10 cellular contexts compared by ENCODE assay signal in genomic region chr17:60749708-60750107, GRCh38.
"Had no signal": no experiment of that assay in that cellular context is flagged by ENCODE, and none has a peak within 500 bp of the region (broad histone marks: within the 10 kb centered on the region; RNA-seq: fewer than 3 reads in every experiment).

No MANE protein-coding gene starts in this region.

- ATAC-seq: GM23338, HCT116 had no signal

- H3K4me2 ChIP-seq: GM23338 had no signal

- DNase-seq: GM23248, GOT3, H7, H9, HCEC 1CT, HFFc6 had no signal

- H3K9ac ChIP-seq: GM23248 had no signal

- H3K4me3 Mint-ChIP-seq: GM23338, H9, HFFc6 had no signal

- H3K36me3 ChIP-seq: HAP-1 had no signal

- H3K27ac ChIP-seq: GM23248 had no signal

- H3K27ac Mint-ChIP-seq: HFFc6 had no signal

- H3K4me3 ChIP-seq: GM23248, GM23338, HAP-1 had no signal

- FAIRE-seq: H1 had no signal

- H2AFZ ChIP-seq: GM23248, GM23338 had no signal

- H3K9me3 ChIP-seq: HAP-1 had no signal
